In the genomic region with DNA sequence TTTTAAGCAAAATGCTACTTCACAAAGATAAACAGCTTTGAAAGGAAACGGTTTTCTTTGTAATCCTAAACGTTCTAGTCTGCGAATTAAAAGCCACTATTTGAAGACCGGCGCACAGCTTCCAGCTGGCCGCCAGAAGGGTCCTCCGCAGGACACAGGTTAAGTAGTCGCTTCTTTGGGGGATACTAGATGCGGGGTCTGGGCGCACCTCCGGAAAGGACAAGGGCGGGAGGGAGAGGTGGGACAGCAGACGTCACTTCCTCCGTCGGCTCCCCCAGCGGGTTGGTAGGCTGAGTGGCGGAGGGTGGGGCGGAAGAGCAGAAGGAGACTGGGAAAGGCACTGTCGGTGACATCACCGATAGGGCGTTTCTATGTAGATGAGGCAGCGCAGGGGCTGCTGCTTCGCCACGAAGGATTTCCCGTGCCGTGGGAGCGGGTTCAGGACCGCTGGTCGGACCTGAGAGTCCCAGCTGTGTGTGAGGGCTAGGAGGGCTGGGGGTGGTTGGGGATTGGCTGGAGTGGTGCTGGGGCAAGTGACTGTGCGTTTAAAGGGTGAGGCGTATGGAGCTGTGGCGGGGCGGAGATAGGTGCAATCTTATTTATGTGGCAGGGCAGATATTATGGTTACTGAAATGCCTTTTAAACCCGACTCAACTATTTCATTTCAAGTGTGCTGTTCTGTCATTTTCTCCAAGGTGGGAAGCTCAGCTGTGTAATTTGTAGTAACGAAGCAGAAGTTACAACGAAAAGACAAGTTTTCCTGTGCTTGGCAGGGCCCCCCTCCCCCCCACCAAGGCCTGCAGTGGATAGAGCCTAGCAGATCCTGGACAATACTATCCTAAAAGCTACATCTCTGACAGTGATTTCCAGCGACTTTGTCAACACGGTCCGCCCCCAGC, we compare ENCODE assay signal across 8 cellular contexts.
DNase-seq lines count a peak whose midpoint lies in the region; ATAC-seq lines count a peak whose summit lies in the region.
"Not testable (repeated sequence)": the region's sequence is repeated elsewhere in the genome, so short reads cannot be mapped to it uniquely, and the experiment has no call there.

No MANE protein-coding gene starts in this region.

- ATAC-seq in naive B cell (ENCODE audit: low read depth in 2 of 2), result peak; percentile 75 to 78

- peak overlapping the region; percentile 100 for H3K27ac Mint-ChIP-seq in naive B cell

- H3K4me1 ChIP-seq in HAP-1, result not testable (repeated sequence)

- H3K27ac ChIP-seq in substantia nigra (ENCODE audit: low read depth, low read length, poor library complexity, severe bottlenecking), result peak overlapping the region; percentile 82

- not testable (repeated sequence) for H3K27me3 Mint-ChIP-seq in naive B cell

- H3K36me3 Mint-ChIP-seq in naive B cell, result not testable (repeated sequence)

- peak overlapping the region; percentile 85 to 99 (median 97) for H3K4me3 Mint-ChIP-seq in naive B cell

- not testable (repeated sequence) for H3K9me3 ChIP-seq in HAP-1

- H3K9me3 Mint-ChIP-seq in naive B cell, result not testable (repeated sequence)

- peaks cover 7 to 14% (median 9%) of the 10 kb centered on the region in 3 donors for H3K4me1 Mint-ChIP-seq in naive B cell

- H3K27me3 ChIP-seq in HAP-1 (ENCODE audit: low read depth), result not testable (repeated sequence)

- H3K36me3 ChIP-seq in HAP-1 (replicated peaks), result not testable (repeated sequence)

- in situ Hi-C loops in HAP-1 (cut with MboI; ENCODE audit: low sequenced_read_pairs), result not testable (repeated sequence)

- H3K4me3 ChIP-seq in HAP-1, result peak overlapping the region; percentile 38

- DNase-seq in GF-D8 (lab: John Stamatoyannopoulos, UW), result peak; percentile 93
- peak; percentile 91 to 96 for DNase-seq in HAP-1 (ENCODE audit: low spot score in 2 of 2)
- peak; percentile 98 for DNase-seq in LHCN-M2 (ENCODE audit: low read depth)
- peak; percentile 98 for DNase-seq in RKO (ENCODE audit: low spot score)
- DNase-seq in activated T-helper 9 cell treated with anti-CD3 and anti-CD28 coated beads, Interleukin-2, amount 50 U/mL, for 16 hours (ENCODE audit: low read depth), result peak; percentile 40
- peak; percentile 95 for DNase-seq in fibroblast of peridontal ligament (ENCODE audit: extremely low read depth)
- DNase-seq in naive B cell, result peak; percentile 83
- DNase-seq in substantia nigra (lab: John Stamatoyannopoulos, UW), result peak in 40 of 49 donors; percentile 12 to 80 (median 44)

Comparison
In these comparisons a context has a peak if more than half of its experiments do, and no peak if none do; other contexts are left out.
1. Peak in every context shown above with its lines: DNase-seq, ATAC-seq, H3K4me3 ChIP-seq and H3K27ac ChIP-seq.
2. DNase-seq: peak in every context shown above with its lines; median percentile 98 in LHCN-M2; 98 in RKO; 95 in fibroblast of peridontal ligament; 94 in HAP-1; 93 in GF-D8; 83 in naive B cell; 44 in substantia nigra; 40 in activated T-helper 9 cell treated with anti-CD3 and anti-CD28 coated beads, Interleukin-2, amount 50 U/mL, for 16 hours.